18 cellular contexts compared by ENCODE assay signal in the genomic region with DNA sequence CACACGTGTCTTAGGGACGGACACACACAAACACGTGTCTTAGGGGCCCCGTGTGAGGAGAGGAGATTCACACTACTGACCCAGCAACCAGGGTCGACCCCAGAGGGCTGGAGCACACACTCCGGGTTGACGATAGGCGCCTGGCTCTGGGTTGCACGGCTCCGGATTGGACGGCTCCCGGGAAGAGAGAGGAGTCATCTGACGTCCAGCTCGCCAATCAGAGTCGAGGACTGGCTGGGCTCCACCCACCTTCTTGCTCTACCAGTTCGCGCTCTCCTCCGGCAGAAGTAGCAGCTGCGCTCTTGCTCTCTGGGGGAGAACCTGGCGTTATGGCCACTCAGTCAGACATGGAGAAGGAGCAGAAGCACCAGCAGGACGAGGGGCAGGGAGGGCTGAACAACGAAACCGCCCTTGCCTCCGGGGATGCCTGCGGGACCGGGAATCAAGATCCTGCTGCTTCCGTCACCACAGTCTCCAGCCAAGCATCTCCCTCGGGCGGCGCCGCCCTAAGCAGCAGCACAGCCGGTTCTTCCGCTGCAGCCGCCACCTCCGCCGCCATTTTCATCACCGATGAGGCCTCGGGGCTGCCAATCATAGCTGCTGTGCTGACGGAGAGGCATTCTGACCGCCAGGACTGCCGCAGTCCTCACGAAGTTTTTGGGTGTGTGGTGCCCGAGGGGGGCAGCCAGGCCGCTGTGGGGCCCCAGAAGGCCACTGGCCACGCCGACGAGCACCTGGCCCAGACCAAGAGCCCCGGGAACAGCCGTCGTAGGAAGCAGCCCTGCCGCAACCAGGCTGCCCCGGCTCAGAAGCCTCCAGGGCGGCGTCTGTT.
DNase-seq lines count a peak whose midpoint lies in the region; ATAC-seq, FAIRE-seq and TF ChIP-seq lines count a peak whose summit lies in the region.
"Had no signal": no experiment of that assay in that cellular context is flagged by ENCODE, and none has a peak within 500 bp of the region (broad histone marks: within the 10 kb centered on the region; RNA-seq: fewer than 3 reads in every experiment).

No MANE protein-coding gene starts in this region.

- H3K14ac ChIP-seq in neuronal stem cell (ENCODE audit: low read length) = no peak overlapping the region

- H3K9ac ChIP-seq in K562 (ENCODE audit: insufficient read depth in 1 of 2, low read depth in 2 of 2, low read length in 2 of 2) (no peak overlapping the region), neuronal stem cell (ENCODE audit: low read depth, low read length, poor library complexity) (no peak overlapping the region)

- peak overlapping the region; percentile 48 for H3K18ac ChIP-seq in neuronal stem cell (ENCODE audit: low read length)

- H2BK120ac ChIP-seq in neuronal stem cell (ENCODE audit: low read depth, low read length) = no peak overlapping the region

- BruUV-seq in K562 (replicated peaks; lab: Mats Ljungman, UMichigan) (no TSS peak), A673 (replicated peaks; lab: Mats Ljungman, UMichigan) (no TSS peak)

- no peak overlapping the region for H3K4me3 ChIP-seq in K562
- H3K4me3 ChIP-seq in neuronal stem cell (ENCODE audit: low read length in 2 of 2) = no peak overlapping the region
- H3K4me3 ChIP-seq in A673 (ENCODE audit: low read depth, low read length, poor library complexity, severe bottlenecking) = no peak overlapping the region
- H3K4me3 ChIP-seq: GM12878, HAP-1 had no signal

- H3K4me2 ChIP-seq in K562 (ENCODE audit: insufficient read depth, low read length) (no peak overlapping the region), neuronal stem cell (ENCODE audit: insufficient read depth, low read length, poor library complexity, severe bottlenecking) (no peak overlapping the region)

- TF ChIP-seq CTCF in K562 (IDR thresholded peaks at IDR 0.05 in 2 of 3, conservative IDR thresholded peaks at IDR 0.05 in 1 of 3; ENCODE audit: insufficient read depth in 2 of 3, low read depth in 1 of 3, low read length in 3 of 3) = no peak
- no peak for TF ChIP-seq CTCF in A673 (conservative IDR thresholded peaks at IDR 0.05; ENCODE audit: low read depth, low read length)

- H4K91ac ChIP-seq in neuronal stem cell (ENCODE audit: low read depth, low read length, poor library complexity) = no peak overlapping the region

- no peak overlapping the region for H3K23ac ChIP-seq in neuronal stem cell (ENCODE audit: low read depth, low read length, poor library complexity)

- no peaks in the 10 kb centered on the region for H4K20me1 ChIP-seq in K562 (replicated peaks; ENCODE audit: control insufficient read depth, insufficient read depth, low read length)

- no peak overlapping the region for H2BK15ac ChIP-seq in neuronal stem cell (ENCODE audit: low read length)

- no peaks in the 10 kb centered on the region for H3K36me3 ChIP-seq in K562 (ENCODE audit: control insufficient read depth, insufficient read depth, low read length)
- no peaks in the 10 kb centered on the region for H3K36me3 ChIP-seq in neuronal stem cell (replicated peaks in 1 of 2; ENCODE audit: control insufficient read depth in 2 of 2, insufficient read depth in 2 of 2, low read length in 2 of 2)
- no peaks in the 10 kb centered on the region for H3K36me3 ChIP-seq in A673 (ENCODE audit: insufficient read depth, low read length, poor library complexity, severe bottlenecking)
- H3K36me3 ChIP-seq: BE2C, HAP-1 had no signal

- POLR2A ChIA-PET in K562 (lab: Yijun Ruan, JAX) = no interaction called here
- POLR2A ChIA-PET in A673 (lab: Charles Lee; ENCODE audit: low non-redundant PET) = no interaction called here

- no peak overlapping the region for H2AFZ ChIP-seq in K562 (ENCODE audit: low read depth, low read length)
- no peak overlapping the region for H2AFZ ChIP-seq in neuronal stem cell (ENCODE audit: low read length)

- in situ Hi-C loops in K562 (cut with MboI) = no loop called here

- H2AK5ac ChIP-seq in neuronal stem cell (ENCODE audit: low read depth, low read length) = no peak overlapping the region

- CTCF ChIA-PET in K562 (lab: Yijun Ruan, JAX; ENCODE audit: low intra/inter-chr PET ratio) = no interaction called here
- CTCF ChIA-PET in A673 (lab: Charles Lee) = no interaction called here

- no peak overlapping the region for H2BK5ac ChIP-seq in neuronal stem cell (ENCODE audit: low read length)

- no peaks in the 10 kb centered on the region for H3K9me3 ChIP-seq in K562 (replicated peaks; ENCODE audit: control insufficient read depth, insufficient read depth, low read depth, low read length)
- no peaks in the 10 kb centered on the region for H3K9me3 ChIP-seq in neuronal stem cell (replicated peaks in 1 of 2; ENCODE audit: control insufficient read depth in 2 of 2, insufficient read depth in 1 of 2, low read depth in 1 of 2, low read length in 2 of 2)
- H3K9me3 ChIP-seq in A673 (ENCODE audit: low read depth, low read length, poor library complexity, severe bottlenecking) = no peaks in the 10 kb centered on the region
- H3K9me3 ChIP-seq: BE2C, HAP-1 had no signal

- DNase-seq in Daoy (ENCODE audit: low read depth) (peak; percentile 77), K562 (ENCODE audit: extremely low read depth in 1 of 4, low spot score in 3 of 4) (peak in 2 of 4 experiments; percentile 9 to 11), neuronal stem cell (ENCODE audit: low spot score) (no peak), urothelium cell line (ENCODE audit: low spot score) (peak; percentile 73), RCC 7860 (ENCODE audit: low spot score) (no peak), A673 (ENCODE audit: low spot score) (no peak), COLO829 (ENCODE audit: low spot score) (no peak)
- DNase-seq: 8988T; BE2C; C1 segment of cervical spinal cord; CD4-positive, CD25-positive, alpha-beta regulatory T cell; CD8-positive, alpha-beta memory T cell; DMS153; DMS79; GF-D8; GOT3 had no signal

- WGBS in K562 (ENCODE audit: insufficient coverage, low coverage, missing lambda C conversion rate) = 28% methylated on average over 7 of the region's 54 CpGs
- no CpG with 5 or more reads among the region's 54 CpGs for WGBS in neuronal stem cell (ENCODE audit: extremely low coverage in 2 of 2, insufficient read length in 2 of 2, insufficient replicate concordance in 1 of 2), 2 donors

- H3K27ac ChIP-seq in K562 (ENCODE audit: extremely low read depth, low read depth, low read length) = no peak overlapping the region
- H3K27ac ChIP-seq in neuronal stem cell (replicated peaks; ENCODE audit: low read length) = no peak overlapping the region
- no peak overlapping the region for H3K27ac ChIP-seq in A673 (ENCODE audit: low read depth, low read length, poor library complexity, severe bottlenecking)

- no peak for FAIRE-seq in K562 (lab: Jason Lieb, UNC)
- FAIRE-seq in urothelium cell line (lab: Jason Lieb, UNC) = no peak
- FAIRE-seq in RCC 7860 (lab: Jason Lieb, UNC) = no peak
- FAIRE-seq: GM12878 had no signal

- no peak for TF ChIP-seq POLR2A in K562 (conservative IDR thresholded peaks at IDR 0.05)

- no peak for TF ChIP-seq RAD21 in K562 (CRISPR knock-in tag; conservative IDR thresholded peaks at IDR 0.05 in 1 of 2, IDR thresholded peaks at IDR 0.05 in 1 of 2)

- H3K9me1 ChIP-seq in K562 (ENCODE audit: control insufficient read depth, insufficient read depth, low read length) = no peaks in the 10 kb centered on the region

- H3K27me3 ChIP-seq in K562 (ENCODE audit: control insufficient read depth in 2 of 2, insufficient read depth in 2 of 2, low read length in 2 of 2) (peaks cover 0 to 16% of the 10 kb centered on the region in 2 experiments; a peak in 2 of 5 replicates), neuronal stem cell (ENCODE audit: control insufficient read depth in 3 of 3, insufficient read depth in 3 of 3, low read depth in 1 of 3, low read length in 3 of 3) (peaks cover 0 to 3% (median 0%) of the 10 kb centered on the region in 3 experiments), A673 (replicated peaks; ENCODE audit: insufficient read depth, low read depth, low read length, poor library complexity) (no peaks in the 10 kb centered on the region)
- H3K27me3 ChIP-seq: BE2C had no signal

- H2BK12ac ChIP-seq in neuronal stem cell (ENCODE audit: low read length) = no peak overlapping the region

- TF ChIP-seq EP300 in K562 (IDR thresholded peaks at IDR 0.05; ENCODE audit: low read length) = no peak

- H3K79me2 ChIP-seq in K562 (ENCODE audit: control insufficient read depth, insufficient read depth, low read length) = no peaks in the 10 kb centered on the region

- no peak overlapping the region for H4K8ac ChIP-seq in neuronal stem cell (ENCODE audit: low read depth, low read length)

- H3K4ac ChIP-seq in neuronal stem cell (ENCODE audit: low read length) = no peak overlapping the region

- H3K4me1 ChIP-seq in K562 (replicated peaks in 1 of 2; ENCODE audit: control insufficient read depth in 2 of 2, insufficient read depth in 2 of 2, low read length in 2 of 2) (peaks cover 0 to 7% of the 10 kb centered on the region in 2 experiments; a peak in 1 of 5 replicates), neuronal stem cell (ENCODE audit: control insufficient read depth in 2 of 2, insufficient read depth in 1 of 2, low read depth in 1 of 2, low read length in 2 of 2) (no peaks in the 10 kb centered on the region), A673 (ENCODE audit: insufficient read depth, low read length, poor library complexity, severe bottlenecking) (no peaks in the 10 kb centered on the region)
- H3K4me1 ChIP-seq: BE2C, HAP-1 had no signal

- no peaks in the 10 kb centered on the region for H3K79me1 ChIP-seq in neuronal stem cell (ENCODE audit: low read depth, low read length)

- no peak for ATAC-seq in K562
- ATAC-seq: GM12878 had no signal

- intact Hi-C loops in K562 (cut with micrococcal nuclease) = no loop called here
- intact Hi-C loops in A673 (cut with micrococcal nuclease; ENCODE audit: unreplicated experiment) = no loop called here

TF ChIP-seq in K562, 482 proteins besides CTCF, POLR2A, EP300 and RAD21:
- TF ChIP-seq, protein P1, sequence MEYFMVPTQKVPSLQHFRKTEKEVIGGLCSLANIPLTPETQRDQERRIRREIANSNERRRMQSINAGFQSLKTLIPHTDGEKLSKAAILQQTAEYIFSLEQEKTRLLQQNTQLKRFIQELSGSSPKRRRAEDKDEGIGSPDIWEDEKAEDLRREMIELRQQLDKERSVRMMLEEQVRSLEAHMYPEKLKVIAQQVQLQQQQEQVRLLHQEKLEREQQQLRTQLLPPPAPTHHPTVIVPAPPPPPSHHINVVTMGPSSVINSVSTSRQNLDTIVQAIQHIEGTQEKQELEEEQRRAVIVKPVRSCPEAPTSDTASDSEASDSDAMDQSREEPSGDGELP (CRISPR knock-in tag; IDR thresholded peaks at IDR 0.05; ENCODE audit: borderline replicate concordance) = no peak
- TF ChIP-seq, protein P2, sequence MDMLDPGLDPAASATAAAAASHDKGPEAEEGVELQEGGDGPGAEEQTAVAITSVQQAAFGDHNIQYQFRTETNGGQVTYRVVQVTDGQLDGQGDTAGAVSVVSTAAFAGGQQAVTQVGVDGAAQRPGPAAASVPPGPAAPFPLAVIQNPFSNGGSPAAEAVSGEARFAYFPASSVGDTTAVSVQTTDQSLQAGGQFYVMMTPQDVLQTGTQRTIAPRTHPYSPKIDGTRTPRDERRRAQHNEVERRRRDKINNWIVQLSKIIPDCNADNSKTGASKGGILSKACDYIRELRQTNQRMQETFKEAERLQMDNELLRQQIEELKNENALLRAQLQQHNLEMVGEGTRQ (CRISPR knock-in tag; IDR thresholded peaks at IDR 0.05) = 0 out of 2 replicates have a peak, but pooled peaks have one; percentile 4
TF ChIP-seq in K562: peak in this region for 1.

Comparison
In these comparisons a context has a peak if more than half of its experiments do, and no peak if none do; other contexts are left out.
1. DNase-seq: peak in Daoy (single experiment) and urothelium cell line (single experiment); none in neuronal stem cell (single experiment), RCC 7860 (single experiment), A673 (single experiment) and COLO829 (single experiment).